2 cellular contexts compared by ENCODE assay signal in the genomic region with DNA sequence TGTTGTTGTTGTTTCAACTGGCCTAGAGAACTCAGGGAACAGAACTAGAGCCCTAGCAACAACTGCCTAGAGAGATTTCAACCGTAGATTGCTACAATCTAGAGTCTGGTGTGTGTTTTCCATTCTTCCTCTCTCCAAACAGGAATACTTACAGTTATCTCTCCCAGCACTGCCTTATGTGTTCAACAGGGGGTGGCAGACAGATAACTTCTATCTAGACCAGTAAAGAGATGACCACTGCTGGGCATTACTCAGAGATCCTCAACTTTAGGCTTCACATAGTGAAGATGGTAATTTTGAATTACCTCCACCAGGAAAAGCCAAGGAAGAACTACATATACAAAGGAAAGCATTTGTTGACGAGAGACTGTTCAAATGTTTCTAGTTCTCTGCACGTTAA.
TF ChIP-seq lines count a peak whose summit lies in the region.

No MANE protein-coding gene starts in this region.

TF ChIP-seq in K562, 482 proteins besides CTCF, POLR2A, EP300 and RAD21 (continues in another document):
- TF ChIP-seq DACH1 (IDR thresholded peaks at IDR 0.05; ENCODE audit: partially characterized antibody): no peak
- TF ChIP-seq CEBPB (tag; IDR thresholded peaks at IDR 0.05): no peak
- TF ChIP-seq TEAD1 (CRISPR knock-in tag; IDR thresholded peaks at IDR 0.05): no peak
- TF ChIP-seq, protein P1, sequence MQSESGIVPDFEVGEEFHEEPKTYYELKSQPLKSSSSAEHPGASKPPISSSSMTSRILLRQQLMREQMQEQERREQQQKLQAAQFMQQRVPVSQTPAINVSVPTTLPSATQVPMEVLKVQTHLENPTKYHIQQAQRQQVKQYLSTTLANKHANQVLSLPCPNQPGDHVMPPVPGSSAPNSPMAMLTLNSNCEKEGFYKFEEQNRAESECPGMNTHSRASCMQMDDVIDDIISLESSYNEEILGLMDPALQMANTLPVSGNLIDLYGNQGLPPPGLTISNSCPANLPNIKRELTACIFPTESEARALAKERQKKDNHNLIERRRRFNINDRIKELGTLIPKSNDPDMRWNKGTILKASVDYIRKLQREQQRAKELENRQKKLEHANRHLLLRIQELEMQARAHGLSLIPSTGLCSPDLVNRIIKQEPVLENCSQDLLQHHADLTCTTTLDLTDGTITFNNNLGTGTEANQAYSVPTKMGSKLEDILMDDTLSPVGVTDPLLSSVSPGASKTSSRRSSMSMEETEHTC (IDR thresholded peaks at IDR 0.05): no peak
- TF ChIP-seq MEF2A (IDR thresholded peaks at IDR 0.05; ENCODE audit: control insufficient read depth, low read depth, low read length): no peak
- TF ChIP-seq SMARCA4 (IDR thresholded peaks at IDR 0.05): 0 out of 2 replicates have a peak, but pooled peaks have one; percentile 40
- TF ChIP-seq CBX1 (IDR thresholded peaks at IDR 0.05; ENCODE audit: low read depth): no peak
- no peak for TF ChIP-seq ZNF766 (CRISPR knock-in tag; conservative IDR thresholded peaks at IDR 0.05)
- TF ChIP-seq, protein P2, sequence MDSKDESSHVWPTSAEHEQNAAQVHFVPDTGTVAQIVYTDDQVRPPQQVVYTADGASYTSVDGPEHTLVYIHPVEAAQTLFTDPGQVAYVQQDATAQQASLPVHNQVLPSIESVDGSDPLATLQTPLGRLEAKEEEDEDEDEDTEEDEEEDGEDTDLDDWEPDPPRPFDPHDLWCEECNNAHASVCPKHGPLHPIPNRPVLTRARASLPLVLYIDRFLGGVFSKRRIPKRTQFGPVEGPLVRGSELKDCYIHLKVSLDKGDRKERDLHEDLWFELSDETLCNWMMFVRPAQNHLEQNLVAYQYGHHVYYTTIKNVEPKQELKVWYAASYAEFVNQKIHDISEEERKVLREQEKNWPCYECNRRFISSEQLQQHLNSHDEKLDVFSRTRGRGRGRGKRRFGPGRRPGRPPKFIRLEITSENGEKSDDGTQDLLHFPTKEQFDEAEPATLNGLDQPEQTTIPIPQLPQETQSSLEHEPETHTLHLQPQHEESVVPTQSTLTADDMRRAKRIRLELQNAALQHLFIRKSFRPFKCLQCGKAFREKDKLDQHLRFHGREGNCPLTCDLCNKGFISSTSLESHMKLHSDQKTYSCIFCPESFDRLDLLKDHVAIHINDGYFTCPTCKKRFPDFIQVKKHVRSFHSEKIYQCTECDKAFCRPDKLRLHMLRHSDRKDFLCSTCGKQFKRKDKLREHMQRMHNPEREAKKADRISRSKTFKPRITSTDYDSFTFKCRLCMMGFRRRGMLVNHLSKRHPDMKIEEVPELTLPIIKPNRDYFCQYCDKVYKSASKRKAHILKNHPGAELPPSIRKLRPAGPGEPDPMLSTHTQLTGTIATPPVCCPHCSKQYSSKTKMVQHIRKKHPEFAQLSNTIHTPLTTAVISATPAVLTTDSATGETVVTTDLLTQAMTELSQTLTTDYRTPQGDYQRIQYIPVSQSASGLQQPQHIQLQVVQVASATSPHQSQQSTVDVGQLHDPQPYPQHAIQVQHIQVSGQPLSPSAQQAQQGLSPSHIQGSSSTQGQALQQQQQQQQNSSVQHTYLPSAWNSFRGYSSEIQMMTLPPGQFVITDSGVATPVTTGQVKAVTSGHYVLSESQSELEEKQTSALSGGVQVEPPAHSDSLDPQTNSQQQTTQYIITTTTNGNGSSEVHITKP (IDR thresholded peaks at IDR 0.05; ENCODE audit: partially characterized antibody): no peak
- no peak for TF ChIP-seq ZNF24 (IDR thresholded peaks at IDR 0.05)
- no peak for TF ChIP-seq EGR1 (conservative IDR thresholded peaks at IDR 0.05)
- TF ChIP-seq RBM14 (IDR thresholded peaks at IDR 0.05; ENCODE audit: borderline replicate concordance, insufficient read depth, low read depth, low read length): no peak
- peak; percentile 47 for TF ChIP-seq RFX1 (IDR thresholded peaks at IDR 0.05)
- no peak for TF ChIP-seq BRCA1 (IDR thresholded peaks at IDR 0.05)
- TF ChIP-seq BRCA1 (CRISPR knock-in tag; IDR thresholded peaks at IDR 0.05): no peak
- no peak for TF ChIP-seq CHD4 (IDR thresholded peaks at IDR 0.05; ENCODE audit: insufficient read depth, insufficient replicate concordance, low read depth, low read length, poor library complexity, severe bottlenecking)
- TF ChIP-seq NUFIP1 (IDR thresholded peaks at IDR 0.05; ENCODE audit: partially characterized antibody): no peak
- no peak for TF ChIP-seq ZNF146 (CRISPR knock-in tag; IDR thresholded peaks at IDR 0.05; ENCODE audit: unreplicated experiment)
- no peak for TF ChIP-seq MECOM (CRISPR knock-in tag; IDR thresholded peaks at IDR 0.05)
- TF ChIP-seq CBX2 (IDR thresholded peaks at IDR 0.05; ENCODE audit: insufficient read depth, low read length, poor library complexity, severe bottlenecking): no peak
- no peak for TF ChIP-seq POU5F1 (IDR thresholded peaks at IDR 0.05; ENCODE audit: borderline replicate concordance, low read depth, low read length, partially characterized antibody)
- TF ChIP-seq SAFB (IDR thresholded peaks at IDR 0.05; ENCODE audit: borderline replicate concordance, low read depth, low read length): no peak
- TF ChIP-seq ZNF282 (CRISPR knock-in tag; IDR thresholded peaks at IDR 0.05): no peak
- no peak for TF ChIP-seq RBM17 (IDR thresholded peaks at IDR 0.05; ENCODE audit: borderline replicate concordance, low read depth, low read length)
- TF ChIP-seq ZNF347 (CRISPR knock-in tag; IDR thresholded peaks at IDR 0.05; ENCODE audit: low read depth): no peak
- TF ChIP-seq SREBF2 (CRISPR knock-in tag; IDR thresholded peaks at IDR 0.05): no peak
- TF ChIP-seq, protein P3, sequence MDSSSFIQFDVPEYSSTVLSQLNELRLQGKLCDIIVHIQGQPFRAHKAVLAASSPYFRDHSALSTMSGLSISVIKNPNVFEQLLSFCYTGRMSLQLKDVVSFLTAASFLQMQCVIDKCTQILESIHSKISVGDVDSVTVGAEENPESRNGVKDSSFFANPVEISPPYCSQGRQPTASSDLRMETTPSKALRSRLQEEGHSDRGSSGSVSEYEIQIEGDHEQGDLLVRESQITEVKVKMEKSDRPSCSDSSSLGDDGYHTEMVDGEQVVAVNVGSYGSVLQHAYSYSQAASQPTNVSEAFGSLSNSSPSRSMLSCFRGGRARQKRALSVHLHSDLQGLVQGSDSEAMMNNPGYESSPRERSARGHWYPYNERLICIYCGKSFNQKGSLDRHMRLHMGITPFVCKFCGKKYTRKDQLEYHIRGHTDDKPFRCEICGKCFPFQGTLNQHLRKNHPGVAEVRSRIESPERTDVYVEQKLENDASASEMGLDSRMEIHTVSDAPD (CRISPR knock-in tag; IDR thresholded peaks at IDR 0.05): no peak
- no peak for TF ChIP-seq ZNF79 (CRISPR knock-in tag; IDR thresholded peaks at IDR 0.05; ENCODE audit: low read depth)
- TF ChIP-seq HNRNPLL (IDR thresholded peaks at IDR 0.05; ENCODE audit: low read depth, low read length, poor library complexity, severe bottlenecking): no peak
- TF ChIP-seq GABPB1 (CRISPR knock-in tag; IDR thresholded peaks at IDR 0.05): no peak

TF ChIP-seq in GM12891, 5 proteins besides CTCF, POLR2A, EP300 and RAD21:
- TF ChIP-seq PAX5 (IDR thresholded peaks at IDR 0.05; ENCODE audit: insufficient read depth, low read length, severe bottlenecking) (no peak), SPI1 (IDR thresholded peaks at IDR 0.05; ENCODE audit: low read depth, low read length) (no peak), POU2F2 (IDR thresholded peaks at IDR 0.05; ENCODE audit: low read depth, low read length) (no peak), POLR2AphosphoS5 (IDR thresholded peaks at IDR 0.05; ENCODE audit: low read depth, low read length) (no peak), TAF1 (IDR thresholded peaks at IDR 0.05; ENCODE audit: low read depth, low read length) (no peak)
